Comparison of ENCODE assay signal across 16 cellular contexts in the genomic region with DNA sequence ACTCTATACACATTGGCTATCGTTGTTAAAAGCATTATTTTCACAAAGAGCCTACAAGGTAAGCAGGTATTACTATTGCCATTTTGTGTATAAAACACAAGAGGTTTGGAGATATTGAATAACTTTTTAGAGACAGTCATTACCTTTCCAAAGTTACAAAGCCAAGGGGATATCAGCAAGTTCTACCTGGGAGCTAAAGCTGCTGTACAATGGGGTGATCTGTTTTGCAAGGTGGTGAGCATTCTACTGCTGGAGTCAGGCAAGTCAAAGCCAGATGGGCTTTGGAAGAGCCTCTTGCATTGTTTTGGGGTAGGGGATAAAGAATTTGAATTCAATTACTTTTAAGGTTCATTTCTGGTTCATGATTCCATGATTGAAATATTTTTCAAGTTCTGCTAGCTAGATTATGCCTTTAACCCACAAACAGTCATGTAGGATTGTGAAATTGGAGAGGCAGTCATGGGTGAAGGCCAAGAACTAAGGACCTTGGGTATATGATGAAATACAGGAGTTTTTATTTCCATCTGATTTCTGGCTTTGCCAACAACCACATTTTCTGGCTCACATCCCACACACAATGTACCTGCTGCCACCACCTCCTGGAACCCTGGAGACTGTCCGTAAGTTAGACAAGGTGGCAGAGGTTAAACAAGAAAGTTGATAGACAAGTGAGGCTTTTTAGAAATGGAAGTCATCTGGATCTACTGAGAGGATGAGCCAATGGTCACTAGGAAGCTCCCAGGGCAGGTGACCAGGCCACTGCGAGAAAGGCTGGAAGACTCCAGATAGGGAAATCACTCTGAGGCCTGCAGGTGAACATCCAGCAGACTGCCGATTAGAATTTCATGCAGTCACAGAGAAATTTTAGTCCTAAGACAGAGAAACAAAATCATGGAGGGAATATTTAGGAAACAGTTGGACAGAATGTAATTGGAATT.
DNase-seq lines count a peak whose midpoint lies in the region; ATAC-seq and TF ChIP-seq lines count a peak whose summit lies in the region.
"Had no signal": no experiment of that assay in that cellular context is flagged by ENCODE, and none has a peak within 500 bp of the region (broad histone marks: within the 10 kb centered on the region; RNA-seq: fewer than 3 reads in every experiment).

No MANE protein-coding gene starts in this region.

- H3K27ac ChIP-seq in AG04450 (ENCODE audit: low read depth, low read length) = peak overlapping the region; percentile 52
- no peak overlapping the region for H3K27ac ChIP-seq in left lung
- no peak overlapping the region for H3K27ac ChIP-seq in GM23338 (ENCODE audit: low read depth)
- H3K27ac ChIP-seq: BLaER1, cardiac muscle cell, PC-9 had no signal

- H3K4me3 ChIP-seq in AG04450 (ENCODE audit: low read depth, low read length) (no peak overlapping the region), cardiac fibroblast (replicated peaks in 1 of 2; ENCODE audit: low read depth in 2 of 2, low read length in 2 of 2) (no peak overlapping the region), left lung (no peak overlapping the region), GM23338 (no peak overlapping the region)
- H3K4me3 ChIP-seq: BLaER1, cardiac muscle cell, mucosa of descending colon, PC-9 had no signal

- ATAC-seq in left lung = peak; percentile 77
- no peak for ATAC-seq in GM18519 (IDR thresholded peaks at IDR 0.05; ENCODE audit: low FRiP score, unreplicated experiment)
- no peak for ATAC-seq in GM23338
- ATAC-seq: activated T-cell treated with anti-CD3 and anti-CD28 coated beads, Interleukin-2, amount 50 U/mL, for 72 hours; mucosa of descending colon; T-cell had no signal

- peak overlapping the region; percentile 49; the same call in 1 of the 2 replicates for H3K4me3 Mint-ChIP-seq in HFFc6
- H3K4me3 Mint-ChIP-seq in activated naive CD8-positive, alpha-beta T cell treated with anti-CD3 and anti-CD28 coated beads for 36 hours = no peak overlapping the region
- H3K4me3 Mint-ChIP-seq in GM23338 = no peak overlapping the region
- H3K4me3 Mint-ChIP-seq: activated T-cell treated with anti-CD3 and anti-CD28 coated beads, Interleukin-2, amount 50 U/mL, for 72 hours; T-cell had no signal

- H3K4me2 ChIP-seq in GM23338 = no peak overlapping the region
- H3K4me2 ChIP-seq: BLaER1, PC-9 had no signal

- H3K27me3 Mint-ChIP-seq in HFFc6 (ENCODE audit: insufficient read depth) (peaks cover 5% of the 10 kb centered on the region; the same call in 1 of the 2 replicates), GM23338 (ENCODE audit: insufficient read depth, low read depth, poor library complexity) (peaks cover 4% of the 10 kb centered on the region)
- H3K27me3 Mint-ChIP-seq in activated naive CD8-positive, alpha-beta T cell treated with anti-CD3 and anti-CD28 coated beads for 36 hours = peaks cover 12% of the 10 kb centered on the region

- H3F3A ChIP-seq in GM23338 (replicated peaks; ENCODE audit: low read depth) = no peaks in the 10 kb centered on the region

- H4K20me1 ChIP-seq in GM23338 (replicated peaks; ENCODE audit: insufficient read depth) = no peaks in the 10 kb centered on the region
- H4K20me1 ChIP-seq: BLaER1 had no signal

- POLR2A ChIA-PET in AG04450 (lab: Yijun Ruan, JAX) = no interaction called here

- 0 out of 2 replicates have a peak, but pooled peaks cover 22% of the 10 kb centered on the region for H3K9me2 ChIP-seq in GM23338 (ENCODE audit: insufficient read depth)

- H3K36me3 Mint-ChIP-seq in HFFc6 (ENCODE audit: low read depth) (no peaks in the 10 kb centered on the region; the same call in 1 of the 2 replicates), GM23338 (ENCODE audit: low read depth) (peaks cover 4% of the 10 kb centered on the region; the same call in 1 of the 3 replicates)
- H3K36me3 Mint-ChIP-seq in activated naive CD8-positive, alpha-beta T cell treated with anti-CD3 and anti-CD28 coated beads for 36 hours = peaks cover 2% of the 10 kb centered on the region
- H3K36me3 Mint-ChIP-seq: T-cell had no signal

- H3K4me1 ChIP-seq in left lung (no peaks in the 10 kb centered on the region), GM23338 (ENCODE audit: insufficient read depth) (peaks cover 11% of the 10 kb centered on the region)
- H3K4me1 ChIP-seq: BLaER1 had no signal

- no peaks in the 10 kb centered on the region for H3K9me3 ChIP-seq in AG04450 (ENCODE audit: control insufficient read depth, insufficient read depth, low read length)
- no peaks in the 10 kb centered on the region for H3K9me3 ChIP-seq in left lung
- H3K9me3 ChIP-seq: BLaER1, mucosa of descending colon had no signal

- DNase-seq in AG04450 (ENCODE audit: low read depth, low spot score) (peak; percentile 54), HFFc6 (peak; percentile 65), cardiac fibroblast (ENCODE audit: low read depth in 2 of 2) (peak; percentile 70 to 87), left lung (no peak), iPS-NIHi11 (ENCODE audit: low spot score) (no peak), GM23338 (ENCODE audit: low spot score) (no peak)
- no peak for DNase-seq in activated naive CD8-positive, alpha-beta T cell treated with anti-CD3 and anti-CD28 coated beads for 36 hours
- DNase-seq: activated T-cell treated with anti-CD3 and anti-CD28 coated beads, Interleukin-2, amount 50 U/mL, for 72 hours; mucosa of descending colon; NCI-H446 treated with DMSO at 0.1 percent for 48 hours; PC-9; stimulated activated CD4-positive, alpha-beta T cell treated with anti-CD3 and anti-CD28 coated beads, Interleukin-2, amount 100 ng/mL, for 24 hours; T-cell had no signal

- CTCF ChIA-PET in AG04450 (lab: Charles Lee) = no interaction called here

- H3K79me2 ChIP-seq in GM23338 (replicated peaks; ENCODE audit: insufficient read depth) = no peaks in the 10 kb centered on the region

- no peak overlapping the region for H2AFZ ChIP-seq in GM23338
- H2AFZ ChIP-seq: PC-9 had no signal

- peaks cover 5% of the 10 kb centered on the region; the same call in 1 of the 2 replicates for H3K9me3 Mint-ChIP-seq in HFFc6
- H3K9me3 Mint-ChIP-seq in activated naive CD8-positive, alpha-beta T cell treated with anti-CD3 and anti-CD28 coated beads for 36 hours = peaks cover 3% of the 10 kb centered on the region
- H3K9me3 Mint-ChIP-seq in GM23338 = peaks cover 6% of the 10 kb centered on the region

- H3K36me3 ChIP-seq in left lung (no peaks in the 10 kb centered on the region), GM23338 (ENCODE audit: insufficient read depth) (no peaks in the 10 kb centered on the region)
- H3K36me3 ChIP-seq: BLaER1, cardiac muscle cell had no signal

- TF ChIP-seq CTCF in AG04450 (IDR thresholded peaks at IDR 0.05; ENCODE audit: low read depth, low read length) (no peak), HFFc6 (IDR thresholded peaks at IDR 0.05) (no peak), cardiac fibroblast (IDR thresholded peaks at IDR 0.05; ENCODE audit: low read depth, low read length) (no peak), left lung (IDR thresholded peaks at IDR 0.05) (no peak), GM23338 (conservative IDR thresholded peaks at IDR 0.05; ENCODE audit: low read depth in 2 of 2) (no peak)

- H3K27me3 ChIP-seq in AG04450 (ENCODE audit: control insufficient read depth, insufficient read depth, low read length) = no peaks in the 10 kb centered on the region
- no peaks in the 10 kb centered on the region for H3K27me3 ChIP-seq in left lung
- no peaks in the 10 kb centered on the region for H3K27me3 ChIP-seq in GM23338 (ENCODE audit: insufficient read depth)
- H3K27me3 ChIP-seq: BLaER1, cardiac muscle cell had no signal

- intact Hi-C loops in left lung (cut with DNase I) = no loop called here

- peak overlapping the region; percentile 80 for H3K27ac Mint-ChIP-seq in HFFc6
- H3K27ac Mint-ChIP-seq in activated naive CD8-positive, alpha-beta T cell treated with anti-CD3 and anti-CD28 coated beads for 36 hours = no peak overlapping the region
- H3K27ac Mint-ChIP-seq in GM23338 = no peak overlapping the region
- H3K27ac Mint-ChIP-seq: activated T-cell treated with anti-CD3 and anti-CD28 coated beads, Interleukin-2, amount 50 U/mL, for 72 hours; T-cell had no signal

- H3K4me1 Mint-ChIP-seq in HFFc6 (ENCODE audit: low read depth) (peaks cover 51% of the 10 kb centered on the region), GM23338 (peaks cover 10% of the 10 kb centered on the region)
- no peaks in the 10 kb centered on the region for H3K4me1 Mint-ChIP-seq in activated naive CD8-positive, alpha-beta T cell treated with anti-CD3 and anti-CD28 coated beads for 36 hours

TF ChIP-seq in GM23338, 12 proteins besides CTCF, POLR2A, EP300 and RAD21 (continues in another document):
- TF ChIP-seq STAT1 (IDR thresholded peaks at IDR 0.05; ENCODE audit: unreplicated experiment) (no peak), EZH2 (IDR thresholded peaks at IDR 0.05; ENCODE audit: low read depth, unreplicated experiment) (no peak), ZNF331 (CRISPR knock-in tag; IDR thresholded peaks at IDR 0.05; ENCODE audit: low read depth) (no peak)

Comparison
In these comparisons a context has a peak if more than half of its experiments do, and no peak if none do; other contexts are left out.
1. DNase-seq: peak in AG04450 (single experiment), HFFc6 (single experiment) and cardiac fibroblast (2 of 2); none in left lung (0 of 2), activated naive CD8-positive, alpha-beta T cell treated with anti-CD3 and anti-CD28 coated beads for 36 hours (single experiment), iPS-NIHi11 (single experiment) and GM23338 (single experiment).